Comparison of ENCODE assay signal across 15 cellular contexts in the genomic region with DNA sequence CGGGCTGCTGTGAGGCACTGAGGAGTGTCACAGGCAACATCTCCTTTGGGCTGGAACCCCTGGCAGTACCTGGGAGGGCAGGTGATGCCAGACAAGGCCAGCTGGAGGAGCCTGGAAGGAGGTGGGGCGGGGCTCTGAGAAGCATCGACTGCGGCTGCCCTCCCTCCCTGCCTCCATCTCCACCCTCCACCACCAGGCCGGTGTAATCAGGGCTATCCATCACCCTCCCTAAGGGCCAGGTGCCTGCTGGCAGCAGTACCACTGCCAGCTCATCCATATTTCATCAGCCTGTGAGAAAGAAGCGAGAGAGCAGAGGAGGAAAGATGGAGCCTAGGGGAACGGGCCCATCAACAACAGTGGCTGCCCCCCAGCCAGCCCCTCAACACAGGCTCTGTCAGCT. TPM values are rescaled to one million over a fixed set of nuclear protein-coding genes. Genes with fewer than 3 reads are reported as not detected.
DNase-seq lines count a peak whose midpoint lies in the region; ATAC-seq and TF ChIP-seq lines count a peak whose summit lies in the region.
"Had no signal": no experiment of that assay in that cellular context is flagged by ENCODE, and none has a peak within 500 bp of the region (broad histone marks: within the 10 kb centered on the region; RNA-seq: fewer than 3 reads in every experiment).

No MANE protein-coding gene starts in this region.

- intact Hi-C loops in body of pancreas (cut with DNase I), result no loop called here

- H3K4me1 ChIP-seq in foreskin keratinocyte (no peaks in the 10 kb centered on the region), body of pancreas (no peaks in the 10 kb centered on the region)
- H3K4me1 ChIP-seq: pancreas, uterus had no signal

- H3K9me3 ChIP-seq in body of pancreas, result no peaks in the 10 kb centered on the region
- H3K9me3 ChIP-seq: pancreas, uterus had no signal

- no peaks in the 10 kb centered on the region for H3K36me3 ChIP-seq in body of pancreas (replicated peaks in 1 of 2; ENCODE audit: insufficient read depth in 1 of 2, low read depth in 2 of 2)
- H3K36me3 ChIP-seq: pancreas, uterus had no signal

- TF ChIP-seq CTCF in foreskin keratinocyte (conservative IDR thresholded peaks at IDR 0.05) (no peak), body of pancreas (IDR thresholded peaks at IDR 0.05) (no peak)

- 47 to 56% methylated on average over 3 to 7 of the region's 7 CpGs for WGBS in body of pancreas, 2 donors

- DNase-seq in DMS153 treated with DMSO at 0.1 percent for 48 hours (lab: John Stamatoyannopoulos, UW; ENCODE audit: unreplicated experiment), result peak; percentile 85
- peak; percentile 63 to 78 (median 74) for DNase-seq in NCI-H1417 (lab: John Stamatoyannopoulos, UW)
- DNase-seq in NCI-H526 treated with DMSO at 0.1 percent for 48 hours (lab: John Stamatoyannopoulos, UW), result peak; percentile 33
- peak; percentile 35 to 62 for DNase-seq in foreskin keratinocyte
- no peak for DNase-seq in amniotic stem cell (lab: John Stamatoyannopoulos, UW)
- no peak for DNase-seq in body of pancreas
- no peak for DNase-seq in GF-D8 (lab: John Stamatoyannopoulos, UW)
- no peak for DNase-seq in hepatic stellate cell (ENCODE audit: low spot score)
- DNase-seq: stimulated activated naive CD8-positive, alpha-beta T cell treated with anti-CD3 and anti-CD28 coated beads, Interleukin-15, amount 100 ng/mL, for 72 hours; uterus had no signal

- H3K27ac ChIP-seq in foreskin keratinocyte (no peak overlapping the region), body of pancreas (no peak overlapping the region)
- H3K27ac ChIP-seq: hepatocyte, pancreas, uterus, VCaP had no signal

- ATAC-seq in foreskin keratinocyte, result peak; percentile 80
- ATAC-seq in body of pancreas, result no peak
- ATAC-seq: HepG2, pancreas had no signal

- no peak for TF ChIP-seq POLR2A in body of pancreas (IDR thresholded peaks at IDR 0.05)

- H3K27me3 ChIP-seq in foreskin keratinocyte (peaks cover 30% of the 10 kb centered on the region), body of pancreas (no peaks in the 10 kb centered on the region)
- H3K27me3 ChIP-seq: hepatocyte, pancreas, uterus had no signal

- no peak overlapping the region for H3K4me3 ChIP-seq in body of pancreas
- H3K4me3 ChIP-seq: hepatocyte, pancreas, uterus had no signal

RNA-seq across cellular contexts. Expression of a gene that starts 51.4 kb away (rescaled TPM):
- total RNA-seq in foreskin keratinocyte, result 0.07 TPM in 2 replicates
- polyA plus RNA-seq in foreskin keratinocyte, result 0.06 and 0.10 TPM in 2 replicates
- 1 to 10 TPM in 1 of 2 donors, under 1 TPM in 1; 0.26 to 3.6 TPM for total RNA-seq in body of pancreas
- total RNA-seq: dermis microvascular lymphatic vessel endothelial cell, HepG2 had no signal
- polyA plus RNA-seq: HepG2 had no signal

Comparison
In these comparisons a context has a peak if more than half of its experiments do, and no peak if none do; other contexts are left out.
1. DNase-seq: peak in DMS153 treated with DMSO at 0.1 percent for 48 hours (single experiment), NCI-H1417 (3 of 3), NCI-H526 treated with DMSO at 0.1 percent for 48 hours (single experiment) and foreskin keratinocyte (2 of 2); none in amniotic stem cell (single experiment), body of pancreas (0 of 4), GF-D8 (single experiment) and hepatic stellate cell (single experiment).